In genomic region chr2:77418537-77418936, GRCh38 we compare ENCODE assay signal across 26 cellular contexts.
"Had no signal": no experiment of that assay in that cellular context is flagged by ENCODE, and none has a peak within 500 bp of the region (broad histone marks: within the 10 kb centered on the region; RNA-seq: fewer than 3 reads in every experiment).

No MANE protein-coding gene starts in this region.

- DNase-seq: colonic mucosa; effector CD8-positive, alpha-beta T cell; foreskin keratinocyte; glutamatergic neuron; heart right ventricle; hippocampal formation; islet precursor cell; kidney glomerular epithelial cell; mucosa of descending colon; naive B cell; pancreas; spleen; stimulated activated CD4-positive, alpha-beta T cell treated with anti-CD3 and anti-CD28 coated beads, Interleukin-4, amount 100 ng/mL, for 4 hours; stimulated activated naive B cell treated with anti-CD40 and anti-IgM and Interleukin-4, amounts not matched to agents 10 μg/mL and 1 μg/mL and 100 μg/mL, for 72 hours; upper lobe of right lung; uterus had no signal

- H3K36me3 ChIP-seq: colonic mucosa, esophagus muscularis mucosa, heart right ventricle, neutrophil, pancreas, right atrium auricular region, spleen, thoracic aorta, tibial nerve, upper lobe of right lung, uterus had no signal

- H3K4me1 ChIP-seq: colonic mucosa, esophagus muscularis mucosa, foreskin keratinocyte, heart right ventricle, pancreas, right atrium auricular region, spleen, tibial nerve, upper lobe of right lung, uterus had no signal

- FAIRE-seq: endothelial cell of umbilical vein, pancreas had no signal

- H3K27me3 ChIP-seq: colonic mucosa, esophagus muscularis mucosa, foreskin keratinocyte, heart right ventricle, neutrophil, pancreas, right atrium auricular region, spleen, tibial nerve, upper lobe of right lung, uterus had no signal

- H3K9me3 ChIP-seq: colonic mucosa, esophagus muscularis mucosa, heart right ventricle, mucosa of descending colon, neutrophil, pancreas, right atrium auricular region, spleen, thoracic aorta, tibial nerve, upper lobe of right lung, uterus had no signal

- H3K4me3 ChIP-seq: colonic mucosa, esophagus muscularis mucosa, heart right ventricle, lung, mucosa of descending colon, pancreas, right atrium auricular region, skin epidermis, spleen, thoracic aorta, tibial nerve, upper lobe of right lung, uterus had no signal

- ATAC-seq: foreskin keratinocyte; heart right ventricle; mucosa of descending colon; natural killer cell treated with Interleukin-12 subunit alpha and Interleukin-12 subunit beta and Interleukin-15 and Interleukin-18, amount 100 ng/mL, for 72 hours; sciatic nerve; stimulated activated naive B cell treated with anti-CD40 and anti-IgM and Interleukin-4, amounts not matched to agents 10 μg/mL and 1 μg/mL and 100 μg/mL, for 72 hours; upper lobe of right lung had no signal

- H3K27ac ChIP-seq: colonic mucosa, esophagus muscularis mucosa, foreskin keratinocyte, heart right ventricle, neutrophil, pancreas, right atrium auricular region, skin epidermis, spleen, thoracic aorta, tibial nerve, upper lobe of right lung, uterus had no signal
